Comparison of ENCODE assay signal across 9 cellular contexts in genomic region chr15:79218588-79219200, GRCh38.
A peak's percentile ranks its signal among the peaks of the same experiment; 100 is the strongest.
DNase-seq lines count a peak whose midpoint lies in the region; FAIRE-seq and TF ChIP-seq lines count a peak whose summit lies in the region.
"Had no signal": no experiment of that assay in that cellular context is flagged by ENCODE, and none has a peak within 500 bp of the region (broad histone marks: within the 10 kb centered on the region; RNA-seq: fewer than 3 reads in every experiment).

No MANE protein-coding gene starts in this region.

- H3K27ac Mint-ChIP-seq in neural crest cell (ENCODE audit: unreplicated experiment) = no peak overlapping the region

- H3K27me3 Mint-ChIP-seq in neural crest cell (ENCODE audit: low read depth) = peaks cover 41% of the 10 kb centered on the region

- no peak overlapping the region for H3K4me3 ChIP-seq in MM.1S (ENCODE audit: low read length)

- H3K4me3 Mint-ChIP-seq in neural crest cell = no peak overlapping the region

- H4K20me1 ChIP-seq in MM.1S (ENCODE audit: insufficient read depth, low read length) = no peaks in the 10 kb centered on the region

- H3K36me3 Mint-ChIP-seq in neural crest cell (ENCODE audit: low read depth) = no peaks in the 10 kb centered on the region

- no peaks in the 10 kb centered on the region for H3K9me2 ChIP-seq in MM.1S (replicated peaks; ENCODE audit: insufficient read depth, low read length)

- no peaks in the 10 kb centered on the region for H3F3A ChIP-seq in MM.1S (ENCODE audit: insufficient read depth, low read length)

- no peaks in the 10 kb centered on the region for H3K9me3 ChIP-seq in MM.1S (replicated peaks; ENCODE audit: insufficient read depth, low read length)

- no peaks in the 10 kb centered on the region for H3K79me2 ChIP-seq in MM.1S (ENCODE audit: low read length)

- FAIRE-seq in HTR-8/SVneo (lab: Jason Lieb, UNC) = no peak

- peak; percentile 20; the same call in 1 of the 2 replicates for TF ChIP-seq CTCF in MM.1S (IDR thresholded peaks at IDR 0.05; ENCODE audit: low read length)
- peak; percentile 60 for TF ChIP-seq CTCF in neural crest cell (conservative IDR thresholded peaks at IDR 0.05)

- no peaks in the 10 kb centered on the region for H3K4me1 ChIP-seq in MM.1S (ENCODE audit: low read length)

- H3K4me2 ChIP-seq in MM.1S (ENCODE audit: low read depth, low read length) = no peak overlapping the region

- no peak overlapping the region for H3K27ac ChIP-seq in MM.1S (ENCODE audit: low read length)
- H3K27ac ChIP-seq in cingulate gyrus (ENCODE audit: low read depth, low read length) = peak overlapping the region; percentile 49

- H2AFZ ChIP-seq in MM.1S (ENCODE audit: low read length) = no peak overlapping the region

- peaks cover 4% of the 10 kb centered on the region for H3K9me3 Mint-ChIP-seq in neural crest cell

- no peaks in the 10 kb centered on the region for H3K36me3 ChIP-seq in MM.1S (replicated peaks; ENCODE audit: insufficient read depth, low read length)

- DNase-seq in GM03348 (ENCODE audit: low spot score) = peak; percentile 29
- no peak for DNase-seq in MM.1S
- DNase-seq in neural crest cell (ENCODE audit: low read depth, low spot score) = no peak
- DNase-seq in HTR-8/SVneo (ENCODE audit: insufficient read length, low spot score) = no peak
- DNase-seq in NCI-H2081 treated with DMSO at 0.1 percent for 48 hours (lab: John Stamatoyannopoulos, UW) = no peak
- DNase-seq in NCI-H748 treated with DMSO at 0.1 percent for 48 hours (lab: John Stamatoyannopoulos, UW) = no peak
- DNase-seq in activated effector memory CD4-positive, alpha-beta T cell treated with anti-CD3 and anti-CD28 coated beads, Interleukin-2, amount 50 U/mL, for 16 hours = no peak
- DNase-seq: mesendoderm had no signal

- no peaks in the 10 kb centered on the region for H3K27me3 ChIP-seq in MM.1S (replicated peaks; ENCODE audit: insufficient read depth, low read length)

- H3K4me1 Mint-ChIP-seq in neural crest cell = no peaks in the 10 kb centered on the region

- H3K9ac ChIP-seq in MM.1S (ENCODE audit: low read length) = no peak overlapping the region
